31 cellular contexts compared by ENCODE assay signal in genomic region chr2:159063677-159064076, GRCh38.
DNase-seq lines count a peak whose midpoint lies in the region; ATAC-seq, FAIRE-seq and TF ChIP-seq lines count a peak whose summit lies in the region.
"Had no signal": no experiment of that assay in that cellular context is flagged by ENCODE, and none has a peak within 500 bp of the region (broad histone marks: within the 10 kb centered on the region; RNA-seq: fewer than 3 reads in every experiment).

No MANE protein-coding gene starts in this region.

- H3K9me3 Mint-ChIP-seq in stimulated activated memory B cell treated with anti-CD40 and anti-IgM and Interleukin-4, amounts not matched to agents 10 μg/mL and 1 μg/mL and 100 μg/mL, for 72 hours = no peaks in the 10 kb centered on the region
- H3K9me3 Mint-ChIP-seq: activated CD4-positive, alpha-beta T cell treated with anti-CD3 and anti-CD28 coated beads, Interleukin-2, amount 10 ng/mL, durations not matched to agents 24 days and 14 days; stimulated activated naive CD8-positive, alpha-beta T cell treated with anti-CD3 and anti-CD28 coated beads, Interleukin-15, Interleukin-2, amounts not matched to agents 100 ng/mL and 50 ng/mL, for 24 hours; T-cell; WTC11 had no signal

- no peak for FAIRE-seq in H1 (lab: Jason Lieb, UNC)
- FAIRE-seq: GM12892, keratinocyte, RCC 7860, small intestine had no signal

- peaks cover 26% of the 10 kb centered on the region for H3K4me1 ChIP-seq in HUES6 (ENCODE audit: control insufficient read depth, insufficient read depth, low read length)
- peaks cover 8 to 13% (median 11%) of the 10 kb centered on the region in 4 experiments; a peak in 6 of 7 replicates for H3K4me1 ChIP-seq in H1 (replicated peaks in 1 of 4; ENCODE audit: control insufficient read depth in 3 of 4, insufficient read depth in 4 of 4, low read length in 3 of 4)
- peaks cover 38 to 48% of the 10 kb centered on the region in 2 donors for H3K4me1 ChIP-seq in thyroid gland
- H3K4me1 ChIP-seq: BLaER1, breast epithelium had no signal

- H3K4me3 ChIP-seq in HUES6 (ENCODE audit: low read depth, low read length) (no peak overlapping the region), H1 (ENCODE audit: extremely low read depth in 1 of 4, insufficient read depth in 2 of 4, low read depth in 3 of 4, low read length in 4 of 4) (no peak overlapping the region), thyroid gland (replicated peaks in 1 of 3) (no peak overlapping the region)
- H3K4me3 ChIP-seq: BLaER1, breast epithelium, coronary artery, HAP-1, lung, ovary, testis, vagina had no signal

- 89% methylated on average over 4 of the region's 4 CpGs; no CpG with 5 or more reads in 1 of the 2 experiments for WGBS in H1 (ENCODE audit: extremely low coverage in 1 of 2, insufficient coverage in 1 of 2, insufficient read length in 1 of 2, insufficient replicate concordance in 2 of 2, low coverage in 1 of 2, low lambda C conversion rate in 2 of 2, missing lambda C conversion rate in 1 of 2), 2 experiments
- 94 to 95% methylated on average over 4 of the region's 4 CpGs for WGBS in thyroid gland, 2 donors

- no peak overlapping the region for H2BK5ac ChIP-seq in H1 (ENCODE audit: low read depth, low read length)

- H3K79me1 ChIP-seq in H1 (ENCODE audit: low read depth, low read length) = no peaks in the 10 kb centered on the region

- H3K56ac ChIP-seq in H1 (replicated peaks; ENCODE audit: insufficient read length, low read depth, low read length) = no peak overlapping the region

- H4K8ac ChIP-seq in H1 (ENCODE audit: extremely low read depth, insufficient read depth, low read length) = no peak overlapping the region

- no peak overlapping the region for H3K4me3 Mint-ChIP-seq in stimulated activated memory B cell treated with anti-CD40 and anti-IgM and Interleukin-4, amounts not matched to agents 10 μg/mL and 1 μg/mL and 100 μg/mL, for 72 hours
- H3K4me3 Mint-ChIP-seq: activated CD4-positive, alpha-beta T cell treated with anti-CD3 and anti-CD28 coated beads, Interleukin-2, amount 10 ng/mL, durations not matched to agents 24 days and 14 days; activated naive CD8-positive, alpha-beta T cell; stimulated activated naive CD8-positive, alpha-beta T cell treated with anti-CD3 and anti-CD28 coated beads, Interleukin-15, Interleukin-2, amounts not matched to agents 100 ng/mL and 50 ng/mL, for 24 hours; T-cell had no signal

- ATAC-seq in left colon = peak; percentile 19
- no peak for ATAC-seq in stimulated activated memory B cell treated with anti-CD40 and anti-IgM and Interleukin-4, amounts not matched to agents 10 μg/mL and 1 μg/mL and 100 μg/mL, for 72 hours
- ATAC-seq in HG03097 (IDR thresholded peaks at IDR 0.05; ENCODE audit: low FRiP score, unreplicated experiment) = no peak
- ATAC-seq: T-cell had no signal

- intact Hi-C loops in left colon (cut with DNase I, micrococcal nuclease) (no loop called here), thyroid gland (cut with DNase I) (no loop called here)

- H4K20me1 ChIP-seq in H1 (replicated peaks in 1 of 2; ENCODE audit: control insufficient read depth in 1 of 2, insufficient read depth in 2 of 2, low read length in 2 of 2) = no peaks in the 10 kb centered on the region
- H4K20me1 ChIP-seq: BLaER1 had no signal

- H3K9ac ChIP-seq in HUES6 (ENCODE audit: low read length) (no peak overlapping the region), H1 (replicated peaks in 1 of 4; ENCODE audit: extremely low read depth in 1 of 4, low read depth in 3 of 4, low read length in 3 of 4) (no peak overlapping the region)
- H3K9ac ChIP-seq: BLaER1 had no signal

- no peak overlapping the region for H2AFZ ChIP-seq in H1 (ENCODE audit: low read length)

- peaks cover 12% of the 10 kb centered on the region for H3K4me1 Mint-ChIP-seq in stimulated activated memory B cell treated with anti-CD40 and anti-IgM and Interleukin-4, amounts not matched to agents 10 μg/mL and 1 μg/mL and 100 μg/mL, for 72 hours
- H3K4me1 Mint-ChIP-seq: activated CD4-positive, alpha-beta T cell treated with anti-CD3 and anti-CD28 coated beads, Interleukin-2, amount 10 ng/mL, durations not matched to agents 24 days and 14 days; T-cell had no signal

- TF ChIP-seq EP300 in H1 (IDR thresholded peaks at IDR 0.05; ENCODE audit: borderline replicate concordance in 1 of 2, low read depth in 2 of 2, low read length in 2 of 2) = no peak

- CTCF ChIA-PET in H1 (lab: Charles Lee; ENCODE audit: partially characterized antibody) = interaction anchor here (0.8 to 3.5 kb wide), 7 partner anchors 9 to 55 kb away, joined by 3 to 17 read pairs (median 3); no protein-coding TSS in a partner anchor

- no peak overlapping the region for H2BK120ac ChIP-seq in H1 (replicated peaks; ENCODE audit: low read depth, low read length)

- H3K27ac Mint-ChIP-seq in stimulated activated memory B cell treated with anti-CD40 and anti-IgM and Interleukin-4, amounts not matched to agents 10 μg/mL and 1 μg/mL and 100 μg/mL, for 72 hours = no peak overlapping the region
- H3K27ac Mint-ChIP-seq: activated CD4-positive, alpha-beta T cell treated with anti-CD3 and anti-CD28 coated beads, Interleukin-2, amount 10 ng/mL, durations not matched to agents 24 days and 14 days; activated naive CD8-positive, alpha-beta T cell; stimulated activated naive CD8-positive, alpha-beta T cell treated with anti-CD3 and anti-CD28 coated beads, Interleukin-15, Interleukin-2, amounts not matched to agents 100 ng/mL and 50 ng/mL, for 24 hours; T-cell had no signal

- H3K4me2 ChIP-seq in H1 (ENCODE audit: insufficient read depth in 1 of 2, low read depth in 2 of 2, low read length in 2 of 2) = peak overlapping the region in 1 of 2 experiments; percentile 61; a peak in 1 of 4 replicates
- H3K4me2 ChIP-seq: BLaER1 had no signal

- no peak for TF ChIP-seq POLR2A in H1 (IDR thresholded peaks at IDR 0.05; ENCODE audit: control extremely low read depth in 1 of 2, low read depth in 2 of 2, low read length in 2 of 2)
- no peak for TF ChIP-seq POLR2A in thyroid gland (IDR thresholded peaks at IDR 0.05)

- DNase-seq in H1 (ENCODE audit: low read depth in 1 of 2, low spot score in 2 of 2) = no peak
- no peak for DNase-seq in left colon
- DNase-seq in thyroid gland = no peak
- DNase-seq in NCI-H2196 (lab: John Stamatoyannopoulos, UW; ENCODE audit: unreplicated experiment) = no peak
- DNase-seq: activated CD4-positive, alpha-beta T cell treated with anti-CD3 and anti-CD28 coated beads, Interleukin-2, amount 10 ng/mL, durations not matched to agents 24 days and 14 days; activated CD8-positive, alpha-beta memory T cell treated with anti-CD3 and anti-CD28 coated beads for 24 hours; activated effector memory CD4-positive, alpha-beta T cell treated with Interleukin-2 at 50 U/mL for 16 hours; activated T-cell treated with anti-CD3 and anti-CD28 coated beads for 4 hours; DMS53; effector CD8-positive, alpha-beta T cell; NCI-H446; NCI-H774; ovary; small intestine; T-cell; testis had no signal

- H2BK12ac ChIP-seq in H1 (ENCODE audit: low read depth, low read length) = peak overlapping the region; percentile 75; the same call in 1 of the 2 replicates

- no peak overlapping the region for H2BK20ac ChIP-seq in H1 (ENCODE audit: low read length)

- H3K36me3 ChIP-seq in HUES6 (ENCODE audit: control insufficient read depth, insufficient read depth, low read length) (no peaks in the 10 kb centered on the region), H1 (ENCODE audit: control insufficient read depth in 2 of 4, insufficient read depth in 4 of 4, low read length in 3 of 4) (no peaks in the 10 kb centered on the region), thyroid gland (no peaks in the 10 kb centered on the region)
- H3K36me3 ChIP-seq: BLaER1, breast epithelium, HAP-1, ovary, vagina had no signal

- no peaks in the 10 kb centered on the region for H3K79me2 ChIP-seq in H1 (ENCODE audit: control insufficient read depth in 1 of 2, insufficient read depth in 2 of 2, low read length in 2 of 2)

- H4K5ac ChIP-seq in H1 (ENCODE audit: insufficient read length, low read depth, low read length) = no peak overlapping the region

- no peak overlapping the region for H3K4ac ChIP-seq in H1 (replicated peaks; ENCODE audit: insufficient read length, low read depth, low read length)

- H3K27ac ChIP-seq in HUES6 (ENCODE audit: low read depth, low read length) (peak overlapping the region; percentile 12; the same call in 1 of the 2 replicates), H1 (ENCODE audit: low read depth, low read length) (no peak overlapping the region), thyroid gland (peak overlapping the region in 2 of 3 donors; percentile 82 to 88)
- H3K27ac ChIP-seq: BLaER1, coronary artery, ovary, testis, vagina had no signal

- no peaks in the 10 kb centered on the region for H3K27me3 ChIP-seq in HUES6 (ENCODE audit: control insufficient read depth, insufficient read depth, low read length)
- H3K27me3 ChIP-seq in H1 (replicated peaks in 1 of 4; ENCODE audit: control insufficient read depth in 3 of 4, extremely low read depth in 1 of 4, insufficient read depth in 3 of 4, low read length in 3 of 4) = no peaks in the 10 kb centered on the region; a peak in 2 of 7 replicates
- no peaks in the 10 kb centered on the region for H3K27me3 ChIP-seq in thyroid gland
- H3K27me3 ChIP-seq: BLaER1, breast epithelium, ovary, testis, vagina had no signal

- POLR2A ChIA-PET in H1 (lab: Charles Lee; ENCODE audit: partially characterized antibody) = interaction anchor here (1.0 to 2.0 kb wide), 3 partner anchors 10 to 79 kb away, joined by 3 to 5 read pairs (median 5); no protein-coding TSS in a partner anchor

- no peaks in the 10 kb centered on the region for H3K23me2 ChIP-seq in H1 (ENCODE audit: low read depth, low read length)

- H3K23ac ChIP-seq in H1 (ENCODE audit: insufficient read length) = no peak overlapping the region

- no peak overlapping the region for H2AK5ac ChIP-seq in H1 (ENCODE audit: low read depth, low read length)

- H4K91ac ChIP-seq in H1 (replicated peaks; ENCODE audit: insufficient read length, low read length) = no peak overlapping the region

- H3K14ac ChIP-seq in H1 (ENCODE audit: insufficient read length) = no peak overlapping the region

- no peak for TF ChIP-seq RAD21 in H1 (IDR thresholded peaks at IDR 0.05 in 1 of 2, conservative IDR thresholded peaks at IDR 0.05 in 1 of 2; ENCODE audit: low read depth in 2 of 2, low read length in 2 of 2)

- H3K18ac ChIP-seq in H1 (ENCODE audit: extremely low read depth, low read length) = no peak overlapping the region; the same call in 1 of the 2 replicates

- H3K9me3 ChIP-seq in HUES6 (ENCODE audit: control insufficient read depth, insufficient read depth, low read depth, low read length) (no peaks in the 10 kb centered on the region), H1 (ENCODE audit: insufficient read depth in 2 of 2, low read depth in 1 of 2, low read length in 1 of 2) (no peaks in the 10 kb centered on the region), thyroid gland (no peaks in the 10 kb centered on the region)
- H3K9me3 ChIP-seq: BLaER1, breast epithelium, HAP-1, ovary, testis, vagina had no signal

- H3K36me3 Mint-ChIP-seq in stimulated activated memory B cell treated with anti-CD40 and anti-IgM and Interleukin-4, amounts not matched to agents 10 μg/mL and 1 μg/mL and 100 μg/mL, for 72 hours = no peaks in the 10 kb centered on the region
- H3K36me3 Mint-ChIP-seq: activated naive CD8-positive, alpha-beta T cell; T-cell had no signal

- H3K27me3 Mint-ChIP-seq in stimulated activated memory B cell treated with anti-CD40 and anti-IgM and Interleukin-4, amounts not matched to agents 10 μg/mL and 1 μg/mL and 100 μg/mL, for 72 hours = no peaks in the 10 kb centered on the region
- H3K27me3 Mint-ChIP-seq: activated CD4-positive, alpha-beta T cell treated with anti-CD3 and anti-CD28 coated beads, Interleukin-2, amount 10 ng/mL, durations not matched to agents 24 days and 14 days; activated naive CD8-positive, alpha-beta T cell; stimulated activated naive CD8-positive, alpha-beta T cell treated with anti-CD3 and anti-CD28 coated beads, Interleukin-15, Interleukin-2, amounts not matched to agents 100 ng/mL and 50 ng/mL, for 24 hours; T-cell had no signal

- no peak for TF ChIP-seq CTCF in H1 (IDR thresholded peaks at IDR 0.05; ENCODE audit: control extremely low read depth in 1 of 3, insufficient read depth in 1 of 3, low read depth in 1 of 3, low read length in 3 of 3)
- no peak for TF ChIP-seq CTCF in thyroid gland (IDR thresholded peaks at IDR 0.05)

- H2BK15ac ChIP-seq in H1 (ENCODE audit: low read length) = no peak overlapping the region
